In the genomic region with DNA sequence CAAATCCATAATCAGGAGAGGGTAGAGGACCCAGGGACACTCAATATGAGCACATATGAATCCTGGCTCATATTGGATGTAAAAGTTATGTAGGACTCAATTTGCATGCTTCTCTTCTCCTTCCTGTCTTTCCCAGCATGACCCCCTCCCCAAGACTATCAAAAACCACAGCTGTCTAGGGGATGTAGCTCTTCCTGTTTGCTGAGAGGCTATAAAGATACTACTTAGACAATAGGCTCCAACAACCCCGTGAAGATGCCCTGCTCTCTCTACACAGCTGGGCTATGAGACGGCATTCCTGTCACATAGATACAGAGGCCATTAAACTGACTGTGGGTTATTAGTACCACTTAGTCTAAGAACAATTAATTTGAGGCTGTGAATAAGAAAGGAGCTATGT, we compare ENCODE assay signal across 33 cellular contexts. TPM values are rescaled to one million over a fixed set of nuclear protein-coding genes. Genes with fewer than 3 reads are reported as not detected.
"Had no signal": no experiment of that assay in that cellular context is flagged by ENCODE, and none has a peak within 500 bp of the region (broad histone marks: within the 10 kb centered on the region; RNA-seq: fewer than 3 reads in every experiment).

No MANE protein-coding gene starts in this region.

- H3K27me3 ChIP-seq: adrenal gland, ascending aorta, breast epithelium, cardiac muscle cell, colonic mucosa, esophagus squamous epithelium, gastroesophageal sphincter, heart right ventricle, hepatocyte had no signal

- H3K4me1 ChIP-seq: ascending aorta, breast epithelium, colonic mucosa, esophagus squamous epithelium, gastroesophageal sphincter, heart right ventricle had no signal

- H3K36me3 ChIP-seq: adrenal gland, ascending aorta, breast epithelium, cardiac muscle cell, colonic mucosa, esophagus squamous epithelium, gastroesophageal sphincter, heart right ventricle had no signal

- ATAC-seq: activated CD4-positive, alpha-beta T cell treated with anti-CD3 and anti-CD28 coated beads for 36 hours; activated CD8-positive, alpha-beta memory T cell treated with anti-CD3 and anti-CD28 coated beads, Interleukin-2, amount 10 ng/mL, durations not matched to agents 7 days and 5 days; activated CD8-positive, alpha-beta T cell treated with anti-CD3 and anti-CD28 coated beads, Interleukin-2, amount 10 ng/mL, durations not matched to agents 7 days and 5 days; activated naive CD8-positive, alpha-beta T cell treated with anti-CD3 and anti-CD28 coated beads, Interleukin-2, amount 50 U/mL, for 24 hours; gastroesophageal sphincter; heart right ventricle had no signal

- H3K9me3 ChIP-seq: adrenal gland, ascending aorta, breast epithelium, colonic mucosa, esophagus squamous epithelium, gastroesophageal sphincter, heart right ventricle had no signal

- DNase-seq: activated CD4-positive, alpha-beta memory T cell treated with anti-CD3 and anti-CD28 coated beads for 36 hours; activated CD4-positive, alpha-beta T cell treated with anti-CD3 and anti-CD28 coated beads for 36 hours; activated CD4-positive, alpha-beta T cell treated with anti-CD3 and anti-CD28 coated beads, Interleukin-2, amount 10 ng/mL, durations not matched to agents 24 days and 14 days; activated CD4-positive, CD25-positive, alpha-beta regulatory T cell; activated CD4-positive, CD25-positive, alpha-beta regulatory T cell treated with anti-CD3 and anti-CD28 coated beads, Interleukin-2, amount 50 U/mL, for 72 hours; activated CD8-positive, alpha-beta memory T cell treated with anti-CD3 and anti-CD28 coated beads, Interleukin-2, amount 10 ng/mL, durations not matched to agents 7 days and 5 days; activated CD8-positive, alpha-beta memory T cell treated with anti-CD3 and anti-CD28 coated beads, Interleukin-2, amount 50 U/mL, for 4 hours; activated CD8-positive, alpha-beta T cell treated with anti-CD3 and anti-CD28 coated beads, Interleukin-2, amount 10 ng/mL, durations not matched to agents 7 days and 5 days; activated effector memory CD4-positive, alpha-beta T cell treated with anti-CD3 and anti-CD28 coated beads, Interleukin-2, amount 50 U/mL, for 16 hours; activated naive CD4-positive, alpha-beta T cell treated with anti-CD3 and anti-CD28 coated beads for 36 hours; activated naive CD8-positive, alpha-beta T cell treated with anti-CD3 and anti-CD28 coated beads for 36 hours; activated naive CD8-positive, alpha-beta T cell treated with anti-CD3 and anti-CD28 coated beads, Interleukin-2, amount 50 U/mL, for 24 hours; activated T-cell treated with anti-CD3 and anti-CD28 coated beads, Interleukin-2, amount 50 U/mL, for 1 hour; activated T-cell treated with anti-CD3 and anti-CD28 coated beads, Interleukin-2, amount 50 U/mL, for 48 hours; adrenal gland; amygdala; central memory CD4-positive, alpha-beta T cell; cerebellar nuclear complex; colonic mucosa; effector CD8-positive, alpha-beta T cell; esophagus squamous epithelium; foreskin melanocyte; heart right ventricle had no signal

- H3K4me2 ChIP-seq: hepatocyte had no signal

- H3K4me3 ChIP-seq: adrenal gland, ascending aorta, breast epithelium, cardiac muscle cell, colonic mucosa, esophagus squamous epithelium, gastroesophageal sphincter, heart right ventricle, hepatocyte had no signal

- H3K27ac ChIP-seq: adrenal gland, ascending aorta, breast epithelium, cardiac muscle cell, colonic mucosa, epithelial cell of prostate, esophagus squamous epithelium, gastroesophageal sphincter, heart right ventricle, hepatocyte had no signal

RNA-seq across cellular contexts. Expression of a gene that starts 56.5 kb away (rescaled TPM):
- total RNA-seq: activated CD4-positive, alpha-beta memory T cell treated with anti-CD3 and anti-CD28 coated beads for 36 hours; activated CD4-positive, alpha-beta T cell treated with anti-CD3 and anti-CD28 coated beads for 36 hours; activated CD4-positive, alpha-beta T cell treated with anti-CD3 and anti-CD28 coated beads, Interleukin-2, amount 10 ng/mL, durations not matched to agents 24 days and 14 days; activated CD8-positive, alpha-beta memory T cell treated with anti-CD3 and anti-CD28 coated beads for 36 hours; activated CD8-positive, alpha-beta memory T cell treated with anti-CD3 and anti-CD28 coated beads, Interleukin-2, amount 10 ng/mL, durations not matched to agents 7 days and 5 days; activated CD8-positive, alpha-beta T cell treated with anti-CD3 and anti-CD28 coated beads, Interleukin-2, amount 10 ng/mL, durations not matched to agents 7 days and 5 days; activated naive CD4-positive, alpha-beta T cell treated with anti-CD3 and anti-CD28 coated beads for 36 hours; activated naive CD8-positive, alpha-beta T cell treated with anti-CD3 and anti-CD28 coated beads for 36 hours; activated T-helper 1 cell treated with anti-CD3 and anti-CD28 coated beads, Interleukin-12 subunit alpha, Interleukin-12 subunit beta, Interleukin-2, Interleukin-4 antibody, amounts not matched to agents 30 ng/mL and 10 ng/mL and 1 ng/mL, durations not matched to agents 14 hours and 24 hours and 36 hours; activated T-helper 2 cell treated with anti-CD3 and anti-CD28 coated beads, Interferon-gamma antibody, Interleukin-2, Interleukin-4, amounts not matched to agents 10 μg/mL and 5 μg/mL and 100 μg/mL, durations not matched to agents 14 hours and 24 hours and 36 hours; cardiac muscle cell; fibroblast of lung had no signal
